Comparison of ENCODE assay signal across 8 cellular contexts in genomic region chr12:67211029-67211428, GRCh38.
"Had no signal": no experiment of that assay in that cellular context is flagged by ENCODE, and none has a peak within 500 bp of the region (broad histone marks: within the 10 kb centered on the region; RNA-seq: fewer than 3 reads in every experiment).

No MANE protein-coding gene starts in this region.

- DNase-seq: GDM1, GF-D8 had no signal

- ATAC-seq: GM12878 had no signal

- FAIRE-seq: G401.6, GM12878, GM12891, GM12892, GM18507, GM19239 had no signal

- H3K4me3 ChIP-seq: GM12878 had no signal
